11 cellular contexts compared by ENCODE assay signal in the genomic region with DNA sequence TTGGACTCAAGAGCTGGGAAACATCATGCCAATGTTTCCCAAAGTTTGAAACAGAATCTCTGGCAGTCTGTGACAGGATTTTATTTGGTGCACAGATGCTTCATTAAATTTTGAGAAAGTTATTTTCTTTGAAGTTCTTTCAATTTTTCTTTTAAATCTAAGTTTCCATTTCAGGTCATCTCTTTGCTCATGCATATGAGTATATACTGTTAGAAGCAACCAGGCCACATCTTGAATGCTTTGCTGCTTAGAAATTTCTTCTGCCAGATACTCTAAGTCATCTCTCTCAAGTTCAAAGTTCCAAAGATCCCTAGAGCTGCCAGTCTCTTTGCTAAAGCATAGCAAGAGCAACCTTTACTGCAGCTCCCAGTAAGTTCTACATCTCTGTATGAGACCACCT.
"Had no signal": no experiment of that assay in that cellular context is flagged by ENCODE, and none has a peak within 500 bp of the region (broad histone marks: within the 10 kb centered on the region; RNA-seq: fewer than 3 reads in every experiment).

No MANE protein-coding gene starts in this region.

- H3K9ac ChIP-seq: GM23248 had no signal

- FAIRE-seq: H1, H54 had no signal

- H3K4me2 ChIP-seq: GM23338 had no signal

- H3K4me1 ChIP-seq: HAP-1 had no signal

- H3K4me3 ChIP-seq: GM23248, GM23338, HAP-1 had no signal

- H3K27ac ChIP-seq: GM23248 had no signal

- ATAC-seq: GM23338, HCT116 had no signal

- H2AFZ ChIP-seq: GM23248, GM23338 had no signal

- H3K36me3 ChIP-seq: HAP-1 had no signal

- DNase-seq: GM23248, GOT3, H7, H9, HCEC 1CT, HFFc6 had no signal
